ENCODE assay signal across 35 cellular contexts in genomic region chr17:263773-264172, GRCh38.
A peak's percentile ranks its signal among the peaks of the same experiment; 100 is the strongest.
DNase-seq lines count a peak whose midpoint lies in the region; ATAC-seq, FAIRE-seq and TF ChIP-seq lines count a peak whose summit lies in the region.
"Had no signal": no experiment of that assay in that cellular context is flagged by ENCODE, and none has a peak within 500 bp of the region (broad histone marks: within the 10 kb centered on the region; RNA-seq: fewer than 3 reads in every experiment).

No MANE protein-coding gene starts in this region.

- peaks cover 18% of the 10 kb centered on the region for H3K4me1 ChIP-seq in Karpas-422 (ENCODE audit: low read length)
- no peaks in the 10 kb centered on the region for H3K4me1 ChIP-seq in endodermal cell (ENCODE audit: control insufficient read depth, insufficient read depth, low read length)
- no peaks in the 10 kb centered on the region for H3K4me1 ChIP-seq in pancreas
- H3K4me1 ChIP-seq in vagina: no peaks in the 10 kb centered on the region
- H3K4me1 ChIP-seq: Caco-2, left lung had no signal

- H3K36me3 Mint-ChIP-seq in activated CD4-positive, alpha-beta memory T cell treated with anti-CD3 and anti-CD28 coated beads, Interleukin-2, amount 10 ng/mL, durations not matched to agents 7 days and 5 days (ENCODE audit: low read depth): no peaks in the 10 kb centered on the region
- no peaks in the 10 kb centered on the region for H3K36me3 Mint-ChIP-seq in activated CD4-positive, alpha-beta memory T cell treated with anti-CD3 and anti-CD28 coated beads for 36 hours
- peaks cover 26% of the 10 kb centered on the region for H3K36me3 Mint-ChIP-seq in endodermal cell (ENCODE audit: low read depth)

- H2AFZ ChIP-seq in Karpas-422 (ENCODE audit: low read length): no peak overlapping the region
- H2AFZ ChIP-seq: PC-9 had no signal

- H3K9me3 ChIP-seq in Karpas-422 (ENCODE audit: low read length) (no peaks in the 10 kb centered on the region), endodermal cell (ENCODE audit: control insufficient read depth, low read length) (no peaks in the 10 kb centered on the region), pancreas (no peaks in the 10 kb centered on the region), vagina (no peaks in the 10 kb centered on the region)
- H3K9me3 ChIP-seq: Caco-2, gastrocnemius medialis, left lung, psoas muscle, upper lobe of right lung had no signal

- H3K27me3 Mint-ChIP-seq in activated CD4-positive, alpha-beta memory T cell treated with anti-CD3 and anti-CD28 coated beads, Interleukin-2, amount 10 ng/mL, durations not matched to agents 7 days and 5 days: peaks cover 2% of the 10 kb centered on the region
- peaks cover 2% of the 10 kb centered on the region for H3K27me3 Mint-ChIP-seq in activated CD4-positive, alpha-beta memory T cell treated with anti-CD3 and anti-CD28 coated beads for 36 hours
- peaks cover 21% of the 10 kb centered on the region for H3K27me3 Mint-ChIP-seq in endodermal cell (ENCODE audit: insufficient read depth)

- H3K27ac ChIP-seq in Karpas-422 (ENCODE audit: low read length): no peak overlapping the region
- H3K27ac ChIP-seq in endodermal cell (ENCODE audit: low read depth, low read length): no peak overlapping the region
- no peak overlapping the region for H3K27ac ChIP-seq in pancreas
- H3K27ac ChIP-seq in vagina: no peak overlapping the region
- H3K27ac ChIP-seq: left lung, PC-9, psoas muscle, upper lobe of right lung had no signal

- H3K27me3 ChIP-seq in Karpas-422 (ENCODE audit: low read length): no peaks in the 10 kb centered on the region
- no peaks in the 10 kb centered on the region for H3K27me3 ChIP-seq in endodermal cell (ENCODE audit: control insufficient read depth, insufficient read depth, low read length, poor library complexity, severe bottlenecking)
- H3K27me3 ChIP-seq in pancreas: no peaks in the 10 kb centered on the region
- no peaks in the 10 kb centered on the region for H3K27me3 ChIP-seq in vagina
- H3K27me3 ChIP-seq: gastrocnemius medialis, left lung, upper lobe of right lung had no signal

- no peak for TF ChIP-seq CTCF in endodermal cell (conservative IDR thresholded peaks at IDR 0.05)
- TF ChIP-seq CTCF in pancreas (IDR thresholded peaks at IDR 0.05): no peak
- TF ChIP-seq CTCF in vagina (IDR thresholded peaks at IDR 0.05): no peak

- H3K9me3 Mint-ChIP-seq in activated CD4-positive, alpha-beta memory T cell treated with anti-CD3 and anti-CD28 coated beads, Interleukin-2, amount 10 ng/mL, durations not matched to agents 7 days and 5 days: no peaks in the 10 kb centered on the region
- no peaks in the 10 kb centered on the region for H3K9me3 Mint-ChIP-seq in activated CD4-positive, alpha-beta memory T cell treated with anti-CD3 and anti-CD28 coated beads for 36 hours
- peaks cover 19% of the 10 kb centered on the region for H3K9me3 Mint-ChIP-seq in endodermal cell
- H3K9me3 Mint-ChIP-seq: activated naive CD4-positive, alpha-beta T cell treated with anti-CD3 and anti-CD28 coated beads for 36 hours; immature natural killer cell had no signal

- H4K20me1 ChIP-seq in Karpas-422 (ENCODE audit: insufficient read depth, low read depth, low read length): no peaks in the 10 kb centered on the region

- H3K4me3 Mint-ChIP-seq in activated CD4-positive, alpha-beta memory T cell treated with anti-CD3 and anti-CD28 coated beads, Interleukin-2, amount 10 ng/mL, durations not matched to agents 7 days and 5 days: no peak overlapping the region
- H3K4me3 Mint-ChIP-seq in activated CD4-positive, alpha-beta memory T cell treated with anti-CD3 and anti-CD28 coated beads for 36 hours: no peak overlapping the region
- no peak overlapping the region for H3K4me3 Mint-ChIP-seq in endodermal cell
- H3K4me3 Mint-ChIP-seq: activated naive CD4-positive, alpha-beta T cell treated with anti-CD3 and anti-CD28 coated beads for 36 hours; brain; CD14-positive monocyte; immature natural killer cell; mesothelial cell of epicardium; stimulated activated naive B cell treated with anti-CD40 and anti-IgM and Interleukin-4, amounts not matched to agents 10 μg/mL and 1 μg/mL and 100 μg/mL, for 72 hours had no signal

- no peak for FAIRE-seq in pancreas (lab: Jason Lieb, UNC)
- FAIRE-seq: endothelial cell of umbilical vein had no signal

- CTCF ChIA-PET in activated CD4-positive, alpha-beta memory T cell treated with anti-CD3 and anti-CD28 coated beads, Interleukin-2, amount 10 ng/mL, durations not matched to agents 7 days and 5 days (lab: Charles Lee): no interaction called here
- CTCF ChIA-PET in activated CD4-positive, alpha-beta memory T cell treated with anti-CD3 and anti-CD28 coated beads for 36 hours (lab: Charles Lee): no interaction called here

- POLR2A ChIA-PET in activated CD4-positive, alpha-beta memory T cell treated with anti-CD3 and anti-CD28 coated beads, Interleukin-2, amount 10 ng/mL, durations not matched to agents 7 days and 5 days (lab: Charles Lee): no interaction called here
- POLR2A ChIA-PET in activated CD4-positive, alpha-beta memory T cell treated with anti-CD3 and anti-CD28 coated beads for 36 hours (lab: Charles Lee): no interaction called here

- intact Hi-C loops in activated CD4-positive, alpha-beta memory T cell treated with anti-CD3 and anti-CD28 coated beads for 36 hours (cut with micrococcal nuclease): no loop called here
- intact Hi-C loops in pancreas (cut with DNase I) (no loop called here), vagina (cut with DNase I) (no loop called here)

- H3K4me1 Mint-ChIP-seq in activated CD4-positive, alpha-beta memory T cell treated with anti-CD3 and anti-CD28 coated beads, Interleukin-2, amount 10 ng/mL, durations not matched to agents 7 days and 5 days: no peaks in the 10 kb centered on the region
- H3K4me1 Mint-ChIP-seq in activated CD4-positive, alpha-beta memory T cell treated with anti-CD3 and anti-CD28 coated beads for 36 hours (ENCODE audit: low read depth): no peaks in the 10 kb centered on the region
- peaks cover 18% of the 10 kb centered on the region for H3K4me1 Mint-ChIP-seq in endodermal cell
- H3K4me1 Mint-ChIP-seq: CD14-positive monocyte, immature natural killer cell had no signal

- no peaks in the 10 kb centered on the region for H3K79me2 ChIP-seq in Karpas-422 (ENCODE audit: low read length)

- no peak overlapping the region for H3K4me2 ChIP-seq in Karpas-422 (ENCODE audit: low read depth, low read length, poor library complexity, severe bottlenecking)
- H3K4me2 ChIP-seq: PC-9 had no signal

- H3K4me3 ChIP-seq in Karpas-422 (ENCODE audit: low read length) (no peak overlapping the region), endodermal cell (ENCODE audit: low read length) (no peak overlapping the region), pancreas (no peak overlapping the region), vagina (no peak overlapping the region)
- H3K4me3 ChIP-seq: gastrocnemius medialis, left lung, PC-9, psoas muscle, upper lobe of right lung had no signal

- H3K9ac ChIP-seq in Karpas-422 (ENCODE audit: low read length) (no peak overlapping the region), endodermal cell (ENCODE audit: extremely low read depth, low read length, poor library complexity, severe bottlenecking) (no peak overlapping the region)

- no peak for TF ChIP-seq POLR2A in vagina (IDR thresholded peaks at IDR 0.05)

- DNase-seq in activated CD4-positive, alpha-beta memory T cell treated with anti-CD3 and anti-CD28 coated beads, Interleukin-2, amount 10 ng/mL, durations not matched to agents 7 days and 5 days: peak; percentile 9
- DNase-seq in activated CD4-positive, alpha-beta memory T cell treated with anti-CD3 and anti-CD28 coated beads for 36 hours: no peak
- DNase-seq in Karpas-422 (peak; percentile 9), endodermal cell (peak; percentile 39), pancreas (peak in 4 of 6 donors; percentile 7 to 32 (median 16)), vagina (ENCODE audit: extremely low spot score in 2 of 2) (no peak), GM19238 (ENCODE audit: insufficient read length, low spot score) (no peak)
- DNase-seq: activated CD4-positive, alpha-beta T cell treated with anti-CD3 and anti-CD28 coated beads for 1 hour; activated naive CD4-positive, alpha-beta T cell treated with anti-CD3 and anti-CD28 coated beads for 36 hours; activated T-cell treated with anti-CD3 and anti-CD28 coated beads, Interleukin-2, amount 50 U/mL, for 48 hours; amniotic stem cell; DMS53; gastrocnemius medialis; hippocampal formation; immature natural killer cell; IMR-90; NCI-H1436 treated with DMSO at 0.1 percent for 48 hours; NCI-H2081 treated with DMSO at 0.1 percent for 48 hours; NCI-H226; NCI-H526 treated with DMSO at 0.1 percent for 48 hours; NK-92 treated with Interleukin-12 subunit alpha and Interleukin-12 subunit beta, amount 100 ng/mL, for 24 hours; PC-9; psoas muscle; SHP77 treated with DMSO at 0.1 percent for 48 hours; stimulated activated naive B cell treated with anti-CD40 and anti-IgM and Interleukin-4, amounts not matched to agents 10 μg/mL and 1 μg/mL and 100 μg/mL, for 72 hours; substantia nigra; T-helper 2 cell; upper lobe of right lung had no signal

- H3K27ac Mint-ChIP-seq in activated CD4-positive, alpha-beta memory T cell treated with anti-CD3 and anti-CD28 coated beads, Interleukin-2, amount 10 ng/mL, durations not matched to agents 7 days and 5 days: no peak overlapping the region
- H3K27ac Mint-ChIP-seq in activated CD4-positive, alpha-beta memory T cell treated with anti-CD3 and anti-CD28 coated beads for 36 hours: no peak overlapping the region
- H3K27ac Mint-ChIP-seq in endodermal cell: no peak overlapping the region
- H3K27ac Mint-ChIP-seq: activated naive CD4-positive, alpha-beta T cell treated with anti-CD3 and anti-CD28 coated beads for 36 hours; brain; immature natural killer cell; mesothelial cell of epicardium; stimulated activated naive B cell treated with anti-CD40 and anti-IgM and Interleukin-4, amounts not matched to agents 10 μg/mL and 1 μg/mL and 100 μg/mL, for 72 hours had no signal

- no peak for ATAC-seq in pancreas
- ATAC-seq in GM21526 (IDR thresholded peaks at IDR 0.05; ENCODE audit: low FRiP score, unreplicated experiment): no peak
- ATAC-seq: gastrocnemius medialis; left lung; psoas muscle; stimulated activated naive B cell treated with anti-CD40 and anti-IgM and Interleukin-4, amounts not matched to agents 10 μg/mL and 1 μg/mL and 100 μg/mL, for 72 hours; upper lobe of right lung had no signal

- no peaks in the 10 kb centered on the region for H3K36me3 ChIP-seq in Karpas-422 (ENCODE audit: insufficient read depth, low read length)
- no peaks in the 10 kb centered on the region for H3K36me3 ChIP-seq in endodermal cell (ENCODE audit: control insufficient read depth, insufficient read depth, low read length)
- H3K36me3 ChIP-seq in pancreas: peaks cover 0 to 16% (median 9%) of the 10 kb centered on the region in 3 donors
- no peaks in the 10 kb centered on the region for H3K36me3 ChIP-seq in vagina
- H3K36me3 ChIP-seq: gastrocnemius medialis, upper lobe of right lung had no signal

- H3K9me2 ChIP-seq in Karpas-422 (replicated peaks; ENCODE audit: insufficient read depth, low read length): no peaks in the 10 kb centered on the region

- 88 to 95% methylated on average over 22 to 24 of the region's 24 CpGs for WGBS in endodermal cell (ENCODE audit: insufficient coverage in 1 of 2, insufficient read length in 1 of 2), 2 experiments
- WGBS in pancreas, 2 donors: 95 to 98% methylated on average over 24 of the region's 24 CpGs

Comparison
In these comparisons a context has a peak if more than half of its experiments do, and no peak if none do; other contexts are left out.
1. DNase-seq: peak in activated CD4-positive, alpha-beta memory T cell treated with anti-CD3 and anti-CD28 coated beads, Interleukin-2, amount 10 ng/mL, durations not matched to agents 7 days and 5 days (single experiment), Karpas-422 (single experiment), endodermal cell (single experiment) and pancreas (4 of 6); none in activated CD4-positive, alpha-beta memory T cell treated with anti-CD3 and anti-CD28 coated beads for 36 hours (single experiment), vagina (0 of 2) and GM19238 (single experiment).